2 cellular contexts compared by ENCODE assay signal in the genomic region with DNA sequence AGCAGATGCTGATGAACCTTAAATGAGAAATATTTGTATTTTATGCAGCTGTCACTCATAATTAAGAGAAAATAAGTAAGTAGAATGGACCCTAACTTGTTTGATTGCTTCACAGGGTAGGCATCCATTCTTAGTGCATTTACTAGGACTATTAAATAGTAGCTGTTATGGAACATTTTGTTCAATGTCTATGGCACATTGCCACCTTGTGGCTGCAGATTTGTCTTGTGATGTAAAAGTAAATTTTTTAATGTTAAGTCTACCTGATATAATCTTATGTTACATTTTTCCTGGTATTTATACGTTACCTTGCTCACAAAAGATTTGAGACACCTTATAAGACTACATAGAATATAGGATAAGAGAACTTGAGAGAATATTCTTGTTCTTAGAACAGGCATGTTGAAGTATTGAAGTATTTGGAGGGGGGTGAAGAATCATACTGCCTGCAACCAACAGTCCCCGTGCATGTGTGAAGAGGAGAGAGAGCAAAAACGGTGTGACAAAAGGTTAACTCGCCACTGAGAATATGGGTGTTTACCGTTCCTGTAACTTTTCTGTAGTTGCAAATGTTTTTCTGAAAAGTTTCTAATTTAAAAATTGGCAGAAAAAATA.
TF ChIP-seq lines count a peak whose summit lies in the region.

No MANE protein-coding gene starts in this region.

TF ChIP-seq in GM23338, 12 proteins besides CTCF, POLR2A, EP300 and RAD21:
- TF ChIP-seq, protein P1, sequence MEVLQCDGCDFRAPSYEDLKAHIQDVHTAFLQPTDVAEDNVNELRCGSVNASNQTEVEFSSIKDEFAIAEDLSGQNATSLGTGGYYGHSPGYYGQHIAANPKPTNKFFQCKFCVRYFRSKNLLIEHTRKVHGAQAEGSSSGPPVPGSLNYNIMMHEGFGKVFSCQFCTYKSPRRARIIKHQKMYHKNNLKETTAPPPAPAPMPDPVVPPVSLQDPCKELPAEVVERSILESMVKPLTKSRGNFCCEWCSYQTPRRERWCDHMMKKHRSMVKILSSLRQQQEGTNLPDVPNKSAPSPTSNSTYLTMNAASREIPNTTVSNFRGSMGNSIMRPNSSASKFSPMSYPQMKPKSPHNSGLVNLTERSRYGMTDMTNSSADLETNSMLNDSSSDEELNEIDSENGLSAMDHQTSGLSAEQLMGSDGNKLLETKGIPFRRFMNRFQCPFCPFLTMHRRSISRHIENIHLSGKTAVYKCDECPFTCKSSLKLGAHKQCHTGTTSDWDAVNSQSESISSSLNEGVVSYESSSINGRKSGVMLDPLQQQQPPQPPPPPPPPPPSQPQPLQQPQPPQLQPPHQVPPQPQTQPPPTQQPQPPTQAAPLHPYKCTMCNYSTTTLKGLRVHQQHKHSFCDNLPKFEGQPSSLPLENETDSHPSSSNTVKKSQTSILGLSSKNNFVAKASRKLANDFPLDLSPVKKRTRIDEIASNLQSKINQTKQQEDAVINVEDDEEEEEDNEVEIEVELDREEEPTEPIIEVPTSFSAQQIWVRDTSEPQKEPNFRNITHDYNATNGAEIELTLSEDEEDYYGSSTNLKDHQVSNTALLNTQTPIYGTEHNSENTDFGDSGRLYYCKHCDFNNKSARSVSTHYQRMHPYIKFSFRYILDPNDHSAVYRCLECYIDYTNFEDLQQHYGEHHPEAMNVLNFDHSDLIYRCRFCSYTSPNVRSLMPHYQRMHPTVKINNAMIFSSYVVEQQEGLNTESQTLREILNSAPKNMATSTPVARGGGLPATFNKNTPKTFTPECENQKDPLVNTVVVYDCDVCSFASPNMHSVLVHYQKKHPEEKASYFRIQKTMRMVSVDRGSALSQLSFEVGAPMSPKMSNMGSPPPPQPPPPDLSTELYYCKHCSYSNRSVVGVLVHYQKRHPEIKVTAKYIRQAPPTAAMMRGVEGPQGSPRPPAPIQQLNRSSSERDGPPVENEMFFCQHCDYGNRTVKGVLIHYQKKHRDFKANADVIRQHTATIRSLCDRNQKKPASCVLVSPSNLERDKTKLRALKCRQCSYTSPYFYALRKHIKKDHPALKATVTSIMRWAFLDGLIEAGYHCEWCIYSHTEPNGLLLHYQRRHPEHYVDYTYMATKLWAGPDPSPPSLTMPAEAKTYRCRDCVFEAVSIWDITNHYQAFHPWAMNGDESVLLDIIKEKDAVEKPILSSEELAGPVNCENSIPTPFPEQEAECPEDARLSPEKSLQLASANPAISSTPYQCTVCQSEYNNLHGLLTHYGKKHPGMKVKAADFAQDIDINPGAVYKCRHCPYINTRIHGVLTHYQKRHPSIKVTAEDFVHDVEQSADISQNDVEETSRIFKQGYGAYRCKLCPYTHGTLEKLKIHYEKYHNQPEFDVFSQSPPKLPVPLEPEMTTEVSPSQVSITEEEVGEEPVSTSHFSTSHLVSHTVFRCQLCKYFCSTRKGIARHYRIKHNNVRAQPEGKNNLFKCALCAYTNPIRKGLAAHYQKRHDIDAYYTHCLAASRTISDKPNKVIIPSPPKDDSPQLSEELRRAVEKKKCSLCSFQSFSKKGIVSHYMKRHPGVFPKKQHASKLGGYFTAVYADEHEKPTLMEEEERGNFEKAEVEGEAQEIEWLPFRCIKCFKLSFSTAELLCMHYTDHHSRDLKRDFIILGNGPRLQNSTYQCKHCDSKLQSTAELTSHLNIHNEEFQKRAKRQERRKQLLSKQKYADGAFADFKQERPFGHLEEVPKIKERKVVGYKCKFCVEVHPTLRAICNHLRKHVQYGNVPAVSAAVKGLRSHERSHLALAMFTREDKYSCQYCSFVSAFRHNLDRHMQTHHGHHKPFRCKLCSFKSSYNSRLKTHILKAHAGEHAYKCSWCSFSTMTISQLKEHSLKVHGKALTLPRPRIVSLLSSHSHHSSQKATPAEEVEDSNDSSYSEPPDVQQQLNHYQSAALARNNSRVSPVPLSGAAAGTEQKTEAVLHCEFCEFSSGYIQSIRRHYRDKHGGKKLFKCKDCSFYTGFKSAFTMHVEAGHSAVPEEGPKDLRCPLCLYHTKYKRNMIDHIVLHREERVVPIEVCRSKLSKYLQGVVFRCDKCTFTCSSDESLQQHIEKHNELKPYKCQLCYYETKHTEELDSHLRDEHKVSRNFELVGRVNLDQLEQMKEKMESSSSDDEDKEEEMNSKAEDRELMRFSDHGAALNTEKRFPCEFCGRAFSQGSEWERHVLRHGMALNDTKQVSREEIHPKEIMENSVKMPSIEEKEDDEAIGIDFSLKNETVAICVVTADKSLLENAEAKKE (CRISPR knock-in tag; IDR thresholded peaks at IDR 0.05) = no peak
- TF ChIP-seq JUNB (IDR thresholded peaks at IDR 0.05; ENCODE audit: unreplicated experiment) = no peak
- TF ChIP-seq, protein P2, sequence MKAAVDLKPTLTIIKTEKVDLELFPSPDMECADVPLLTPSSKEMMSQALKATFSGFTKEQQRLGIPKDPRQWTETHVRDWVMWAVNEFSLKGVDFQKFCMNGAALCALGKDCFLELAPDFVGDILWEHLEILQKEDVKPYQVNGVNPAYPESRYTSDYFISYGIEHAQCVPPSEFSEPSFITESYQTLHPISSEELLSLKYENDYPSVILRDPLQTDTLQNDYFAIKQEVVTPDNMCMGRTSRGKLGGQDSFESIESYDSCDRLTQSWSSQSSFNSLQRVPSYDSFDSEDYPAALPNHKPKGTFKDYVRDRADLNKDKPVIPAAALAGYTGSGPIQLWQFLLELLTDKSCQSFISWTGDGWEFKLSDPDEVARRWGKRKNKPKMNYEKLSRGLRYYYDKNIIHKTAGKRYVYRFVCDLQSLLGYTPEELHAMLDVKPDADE (IDR thresholded peaks at IDR 0.05) = no peak
- no peak for TF ChIP-seq NANOG (IDR thresholded peaks at IDR 0.05; ENCODE audit: borderline replicate concordance)
- no peak for TF ChIP-seq ZNF114 (CRISPR knock-in tag; IDR thresholded peaks at IDR 0.05)
- TF ChIP-seq EZH2phosphoT487 (IDR thresholded peaks at IDR 0.05; ENCODE audit: unreplicated experiment) = no peak
- no peak for TF ChIP-seq ZNF331 (CRISPR knock-in tag; IDR thresholded peaks at IDR 0.05; ENCODE audit: low read depth)
- TF ChIP-seq, protein P3, sequence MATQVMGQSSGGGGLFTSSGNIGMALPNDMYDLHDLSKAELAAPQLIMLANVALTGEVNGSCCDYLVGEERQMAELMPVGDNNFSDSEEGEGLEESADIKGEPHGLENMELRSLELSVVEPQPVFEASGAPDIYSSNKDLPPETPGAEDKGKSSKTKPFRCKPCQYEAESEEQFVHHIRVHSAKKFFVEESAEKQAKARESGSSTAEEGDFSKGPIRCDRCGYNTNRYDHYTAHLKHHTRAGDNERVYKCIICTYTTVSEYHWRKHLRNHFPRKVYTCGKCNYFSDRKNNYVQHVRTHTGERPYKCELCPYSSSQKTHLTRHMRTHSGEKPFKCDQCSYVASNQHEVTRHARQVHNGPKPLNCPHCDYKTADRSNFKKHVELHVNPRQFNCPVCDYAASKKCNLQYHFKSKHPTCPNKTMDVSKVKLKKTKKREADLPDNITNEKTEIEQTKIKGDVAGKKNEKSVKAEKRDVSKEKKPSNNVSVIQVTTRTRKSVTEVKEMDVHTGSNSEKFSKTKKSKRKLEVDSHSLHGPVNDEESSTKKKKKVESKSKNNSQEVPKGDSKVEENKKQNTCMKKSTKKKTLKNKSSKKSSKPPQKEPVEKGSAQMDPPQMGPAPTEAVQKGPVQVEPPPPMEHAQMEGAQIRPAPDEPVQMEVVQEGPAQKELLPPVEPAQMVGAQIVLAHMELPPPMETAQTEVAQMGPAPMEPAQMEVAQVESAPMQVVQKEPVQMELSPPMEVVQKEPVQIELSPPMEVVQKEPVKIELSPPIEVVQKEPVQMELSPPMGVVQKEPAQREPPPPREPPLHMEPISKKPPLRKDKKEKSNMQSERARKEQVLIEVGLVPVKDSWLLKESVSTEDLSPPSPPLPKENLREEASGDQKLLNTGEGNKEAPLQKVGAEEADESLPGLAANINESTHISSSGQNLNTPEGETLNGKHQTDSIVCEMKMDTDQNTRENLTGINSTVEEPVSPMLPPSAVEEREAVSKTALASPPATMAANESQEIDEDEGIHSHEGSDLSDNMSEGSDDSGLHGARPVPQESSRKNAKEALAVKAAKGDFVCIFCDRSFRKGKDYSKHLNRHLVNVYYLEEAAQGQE (IDR thresholded peaks at IDR 0.05; ENCODE audit: unreplicated experiment) = no peak
- no peak for TF ChIP-seq POLR2AphosphoS5 (IDR thresholded peaks at IDR 0.05; ENCODE audit: low read depth)

TF ChIP-seq in GM12878, 131 proteins besides CTCF, POLR2A, EP300 and RAD21:
- TF ChIP-seq, protein P4, sequence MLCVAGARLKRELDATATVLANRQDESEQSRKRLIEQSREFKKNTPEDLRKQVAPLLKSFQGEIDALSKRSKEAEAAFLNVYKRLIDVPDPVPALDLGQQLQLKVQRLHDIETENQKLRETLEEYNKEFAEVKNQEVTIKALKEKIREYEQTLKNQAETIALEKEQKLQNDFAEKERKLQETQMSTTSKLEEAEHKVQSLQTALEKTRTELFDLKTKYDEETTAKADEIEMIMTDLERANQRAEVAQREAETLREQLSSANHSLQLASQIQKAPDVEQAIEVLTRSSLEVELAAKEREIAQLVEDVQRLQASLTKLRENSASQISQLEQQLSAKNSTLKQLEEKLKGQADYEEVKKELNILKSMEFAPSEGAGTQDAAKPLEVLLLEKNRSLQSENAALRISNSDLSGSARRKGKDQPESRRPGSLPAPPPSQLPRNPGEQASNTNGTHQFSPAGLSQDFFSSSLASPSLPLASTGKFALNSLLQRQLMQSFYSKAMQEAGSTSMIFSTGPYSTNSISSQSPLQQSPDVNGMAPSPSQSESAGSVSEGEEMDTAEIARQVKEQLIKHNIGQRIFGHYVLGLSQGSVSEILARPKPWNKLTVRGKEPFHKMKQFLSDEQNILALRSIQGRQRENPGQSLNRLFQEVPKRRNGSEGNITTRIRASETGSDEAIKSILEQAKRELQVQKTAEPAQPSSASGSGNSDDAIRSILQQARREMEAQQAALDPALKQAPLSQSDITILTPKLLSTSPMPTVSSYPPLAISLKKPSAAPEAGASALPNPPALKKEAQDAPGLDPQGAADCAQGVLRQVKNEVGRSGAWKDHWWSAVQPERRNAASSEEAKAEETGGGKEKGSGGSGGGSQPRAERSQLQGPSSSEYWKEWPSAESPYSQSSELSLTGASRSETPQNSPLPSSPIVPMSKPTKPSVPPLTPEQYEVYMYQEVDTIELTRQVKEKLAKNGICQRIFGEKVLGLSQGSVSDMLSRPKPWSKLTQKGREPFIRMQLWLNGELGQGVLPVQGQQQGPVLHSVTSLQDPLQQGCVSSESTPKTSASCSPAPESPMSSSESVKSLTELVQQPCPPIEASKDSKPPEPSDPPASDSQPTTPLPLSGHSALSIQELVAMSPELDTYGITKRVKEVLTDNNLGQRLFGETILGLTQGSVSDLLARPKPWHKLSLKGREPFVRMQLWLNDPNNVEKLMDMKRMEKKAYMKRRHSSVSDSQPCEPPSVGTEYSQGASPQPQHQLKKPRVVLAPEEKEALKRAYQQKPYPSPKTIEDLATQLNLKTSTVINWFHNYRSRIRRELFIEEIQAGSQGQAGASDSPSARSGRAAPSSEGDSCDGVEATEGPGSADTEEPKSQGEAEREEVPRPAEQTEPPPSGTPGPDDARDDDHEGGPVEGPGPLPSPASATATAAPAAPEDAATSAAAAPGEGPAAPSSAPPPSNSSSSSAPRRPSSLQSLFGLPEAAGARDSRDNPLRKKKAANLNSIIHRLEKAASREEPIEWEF (IDR thresholded peaks at IDR 0.05; ENCODE audit: insufficient replicate concordance, low read depth, low read length) = no peak
- peak; percentile 84 for TF ChIP-seq SMC3 (IDR thresholded peaks at IDR 0.05; ENCODE audit: borderline replicate concordance, low read length)
